In the genomic region with DNA sequence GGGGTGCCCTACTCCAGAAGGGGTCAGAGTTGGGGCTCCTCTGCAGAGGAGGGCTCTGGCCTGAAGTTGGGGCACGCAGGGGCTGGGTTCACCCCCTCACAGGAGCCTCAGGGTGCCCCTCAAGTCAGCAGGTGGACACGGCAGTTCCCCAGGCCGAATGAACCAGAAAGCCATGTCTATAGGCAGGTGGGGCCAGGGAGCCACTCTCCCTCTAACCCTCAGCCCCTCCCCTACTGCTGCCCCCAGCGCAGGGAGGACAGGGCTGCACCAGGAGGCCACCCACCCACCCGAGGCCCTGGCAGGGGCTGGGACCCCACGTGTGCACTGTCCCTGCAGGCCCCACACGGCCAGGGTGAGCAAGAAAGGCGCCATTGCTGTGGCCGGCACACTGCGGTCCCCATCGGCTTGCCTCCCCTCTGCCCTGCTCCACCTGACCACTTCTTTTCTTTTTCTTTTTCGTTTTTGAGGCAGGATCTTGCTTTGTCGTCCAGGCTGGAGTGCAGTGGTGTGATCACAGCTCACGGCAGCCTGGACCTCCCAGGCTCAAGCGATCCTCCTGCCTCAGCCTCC, we compare ENCODE assay signal across 2 cellular contexts.
TF ChIP-seq lines count a peak whose summit lies in the region.

No MANE protein-coding gene starts in this region.

TF ChIP-seq in HepG2, 621 proteins besides CTCF, POLR2A, EP300 and RAD21:
- TF ChIP-seq ZNF562 (CRISPR knock-in tag; IDR thresholded peaks at IDR 0.05; ENCODE audit: borderline replicate concordance) (no peak), YEATS4 (CRISPR knock-in tag; IDR thresholded peaks at IDR 0.05; ENCODE audit: borderline replicate concordance) (no peak), ZNF768 (CRISPR knock-in tag; IDR thresholded peaks at IDR 0.05) (no peak), ZNF333 (CRISPR knock-in tag; IDR thresholded peaks at IDR 0.05; ENCODE audit: borderline replicate concordance) (no peak), ZNF772 (CRISPR knock-in tag; IDR thresholded peaks at IDR 0.05) (no peak), ZNF280B (CRISPR knock-in tag; IDR thresholded peaks at IDR 0.05; ENCODE audit: borderline replicate concordance) (no peak), TOE1 (CRISPR knock-in tag; IDR thresholded peaks at IDR 0.05) (no peak), HDAC6 (IDR thresholded peaks at IDR 0.05; ENCODE audit: low read depth, low read length) (no peak), CREM (IDR thresholded peaks at IDR 0.05) (no peak), CREM (CRISPR knock-in tag; IDR thresholded peaks at IDR 0.05) (no peak), ZNF816 (CRISPR knock-in tag; IDR thresholded peaks at IDR 0.05; ENCODE audit: borderline replicate concordance) (no peak), ZSCAN31 (CRISPR knock-in tag; IDR thresholded peaks at IDR 0.05; ENCODE audit: low read depth) (no peak), MED1 (CRISPR knock-in tag; IDR thresholded peaks at IDR 0.05) (no peak), NFRKB (IDR thresholded peaks at IDR 0.05) (no peak)
- TF ChIP-seq, protein P1, sequence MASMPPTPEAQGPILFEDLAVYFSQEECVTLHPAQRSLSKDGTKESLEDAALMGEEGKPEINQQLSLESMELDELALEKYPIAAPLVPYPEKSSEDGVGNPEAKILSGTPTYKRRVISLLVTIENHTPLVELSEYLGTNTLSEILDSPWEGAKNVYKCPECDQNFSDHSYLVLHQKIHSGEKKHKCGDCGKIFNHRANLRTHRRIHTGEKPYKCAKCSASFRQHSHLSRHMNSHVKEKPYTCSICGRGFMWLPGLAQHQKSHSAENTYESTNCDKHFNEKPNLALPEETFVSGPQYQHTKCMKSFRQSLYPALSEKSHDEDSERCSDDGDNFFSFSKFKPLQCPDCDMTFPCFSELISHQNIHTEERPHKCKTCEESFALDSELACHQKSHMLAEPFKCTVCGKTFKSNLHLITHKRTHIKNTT (CRISPR knock-in tag; IDR thresholded peaks at IDR 0.05): no peak
- TF ChIP-seq, protein P2, sequence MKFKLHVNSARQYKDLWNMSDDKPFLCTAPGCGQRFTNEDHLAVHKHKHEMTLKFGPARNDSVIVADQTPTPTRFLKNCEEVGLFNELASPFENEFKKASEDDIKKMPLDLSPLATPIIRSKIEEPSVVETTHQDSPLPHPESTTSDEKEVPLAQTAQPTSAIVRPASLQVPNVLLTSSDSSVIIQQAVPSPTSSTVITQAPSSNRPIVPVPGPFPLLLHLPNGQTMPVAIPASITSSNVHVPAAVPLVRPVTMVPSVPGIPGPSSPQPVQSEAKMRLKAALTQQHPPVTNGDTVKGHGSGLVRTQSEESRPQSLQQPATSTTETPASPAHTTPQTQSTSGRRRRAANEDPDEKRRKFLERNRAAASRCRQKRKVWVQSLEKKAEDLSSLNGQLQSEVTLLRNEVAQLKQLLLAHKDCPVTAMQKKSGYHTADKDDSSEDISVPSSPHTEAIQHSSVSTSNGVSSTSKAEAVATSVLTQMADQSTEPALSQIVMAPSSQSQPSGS (CRISPR knock-in tag; IDR thresholded peaks at IDR 0.05): no peak
- TF ChIP-seq, protein P3, sequence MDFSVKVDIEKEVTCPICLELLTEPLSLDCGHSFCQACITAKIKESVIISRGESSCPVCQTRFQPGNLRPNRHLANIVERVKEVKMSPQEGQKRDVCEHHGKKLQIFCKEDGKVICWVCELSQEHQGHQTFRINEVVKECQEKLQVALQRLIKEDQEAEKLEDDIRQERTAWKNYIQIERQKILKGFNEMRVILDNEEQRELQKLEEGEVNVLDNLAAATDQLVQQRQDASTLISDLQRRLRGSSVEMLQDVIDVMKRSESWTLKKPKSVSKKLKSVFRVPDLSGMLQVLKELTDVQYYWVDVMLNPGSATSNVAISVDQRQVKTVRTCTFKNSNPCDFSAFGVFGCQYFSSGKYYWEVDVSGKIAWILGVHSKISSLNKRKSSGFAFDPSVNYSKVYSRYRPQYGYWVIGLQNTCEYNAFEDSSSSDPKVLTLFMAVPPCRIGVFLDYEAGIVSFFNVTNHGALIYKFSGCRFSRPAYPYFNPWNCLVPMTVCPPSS (IDR thresholded peaks at IDR 0.05): no peak
- TF ChIP-seq, protein P4, sequence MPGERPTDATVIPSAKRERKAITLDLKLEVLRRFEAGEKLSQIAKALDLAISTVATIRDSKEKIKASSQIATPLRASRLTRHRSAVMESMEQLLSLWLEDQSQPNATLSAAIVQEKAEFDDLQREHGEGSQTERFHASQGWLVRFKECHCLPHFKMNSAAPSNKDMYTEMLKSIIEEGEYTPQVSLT (CRISPR knock-in tag; IDR thresholded peaks at IDR 0.05; ENCODE audit: borderline replicate concordance, low read depth): no peak
- TF ChIP-seq, protein P5, sequence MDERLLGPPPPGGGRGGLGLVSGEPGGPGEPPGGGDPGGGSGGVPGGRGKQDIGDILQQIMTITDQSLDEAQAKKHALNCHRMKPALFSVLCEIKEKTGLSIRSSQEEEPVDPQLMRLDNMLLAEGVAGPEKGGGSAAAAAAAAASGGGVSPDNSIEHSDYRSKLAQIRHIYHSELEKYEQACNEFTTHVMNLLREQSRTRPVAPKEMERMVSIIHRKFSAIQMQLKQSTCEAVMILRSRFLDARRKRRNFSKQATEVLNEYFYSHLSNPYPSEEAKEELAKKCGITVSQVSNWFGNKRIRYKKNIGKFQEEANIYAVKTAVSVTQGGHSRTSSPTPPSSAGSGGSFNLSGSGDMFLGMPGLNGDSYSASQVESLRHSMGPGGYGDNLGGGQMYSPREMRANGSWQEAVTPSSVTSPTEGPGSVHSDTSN (CRISPR knock-in tag; IDR thresholded peaks at IDR 0.05): no peak
TF ChIP-seq in HepG2: peak in this region for 0.

TF ChIP-seq in H1, 55 proteins besides CTCF, POLR2A, EP300 and RAD21:
- TF ChIP-seq RXRA (IDR thresholded peaks at IDR 0.05; ENCODE audit: insufficient read depth, low read depth, low read length): no peak
- TF ChIP-seq KDM5A (IDR thresholded peaks at IDR 0.05; ENCODE audit: low read length): no peak
- no peak for TF ChIP-seq SP1 (IDR thresholded peaks at IDR 0.05; ENCODE audit: low read depth, low read length)
- no peak for TF ChIP-seq CHD2 (IDR thresholded peaks at IDR 0.05; ENCODE audit: low read length)
- no peak for TF ChIP-seq RNF2 (IDR thresholded peaks at IDR 0.05; ENCODE audit: borderline replicate concordance, low read depth, low read length, missing control alignments, poor library complexity, severe bottlenecking)
- TF ChIP-seq, protein P6, sequence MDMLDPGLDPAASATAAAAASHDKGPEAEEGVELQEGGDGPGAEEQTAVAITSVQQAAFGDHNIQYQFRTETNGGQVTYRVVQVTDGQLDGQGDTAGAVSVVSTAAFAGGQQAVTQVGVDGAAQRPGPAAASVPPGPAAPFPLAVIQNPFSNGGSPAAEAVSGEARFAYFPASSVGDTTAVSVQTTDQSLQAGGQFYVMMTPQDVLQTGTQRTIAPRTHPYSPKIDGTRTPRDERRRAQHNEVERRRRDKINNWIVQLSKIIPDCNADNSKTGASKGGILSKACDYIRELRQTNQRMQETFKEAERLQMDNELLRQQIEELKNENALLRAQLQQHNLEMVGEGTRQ (IDR thresholded peaks at IDR 0.05; ENCODE audit: low read length): no peak
- no peak for TF ChIP-seq RFX5 (IDR thresholded peaks at IDR 0.05; ENCODE audit: borderline replicate concordance, low read depth, low read length)
- no peak for TF ChIP-seq PHF8 (conservative IDR thresholded peaks at IDR 0.05; ENCODE audit: low read depth, low read length)
- no peak for TF ChIP-seq GABPA (IDR thresholded peaks at IDR 0.05; ENCODE audit: borderline replicate concordance, insufficient read depth, low read length)
- TF ChIP-seq MAX (IDR thresholded peaks at IDR 0.05): no peak
- TF ChIP-seq CTBP2 (IDR thresholded peaks at IDR 0.05; ENCODE audit: borderline replicate concordance, insufficient read depth, insufficient read length, low read length): no peak
- no peak for TF ChIP-seq SIN3A (conservative IDR thresholded peaks at IDR 0.05 in 1 of 2, IDR thresholded peaks at IDR 0.05 in 1 of 2; ENCODE audit: low read depth in 1 of 2, low read length in 2 of 2)
- TF ChIP-seq CBX5 (IDR thresholded peaks at IDR 0.05; ENCODE audit: low read depth, low read length): no peak
